In the genomic region with DNA sequence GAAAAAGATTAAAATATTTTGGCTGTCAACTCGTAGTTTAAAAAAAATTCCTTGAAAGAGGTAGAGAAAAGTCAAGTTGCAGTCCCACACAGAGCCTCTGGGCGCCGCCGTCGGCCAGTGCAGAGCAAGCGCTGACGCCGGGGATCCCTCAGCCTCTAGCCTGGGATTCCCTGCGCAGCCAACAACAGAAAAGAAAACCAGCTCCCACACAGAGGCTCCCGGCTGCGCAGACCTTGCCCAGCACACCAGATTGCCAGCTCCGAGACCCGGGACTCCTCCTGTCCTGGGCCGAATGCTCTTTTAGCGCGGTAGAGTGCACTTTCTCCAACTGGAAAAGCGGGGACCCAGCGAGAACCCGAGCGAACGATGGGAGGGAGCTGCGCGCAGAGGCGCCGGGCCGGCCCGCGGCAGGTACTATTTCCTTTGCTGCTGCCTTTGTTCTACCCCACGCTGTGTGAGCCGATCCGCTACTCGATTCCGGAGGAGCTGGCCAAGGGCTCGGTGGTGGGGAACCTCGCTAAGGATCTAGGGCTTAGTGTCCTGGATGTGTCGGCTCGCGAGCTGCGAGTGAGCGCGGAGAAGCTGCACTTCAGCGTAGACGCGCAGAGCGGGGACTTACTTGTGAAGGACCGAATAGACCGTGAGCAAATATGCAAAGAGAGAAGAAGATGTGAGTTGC, we compare ENCODE assay signal across 8 cellular contexts. TPM values are rescaled to one million over a fixed set of nuclear protein-coding genes. Genes with fewer than 3 reads are reported as not detected.
DNase-seq lines count a peak whose midpoint lies in the region; ATAC-seq and TF ChIP-seq lines count a peak whose summit lies in the region.
"Not testable (repeated sequence)": the region's sequence is repeated elsewhere in the genome, so short reads cannot be mapped to it uniquely, and the experiment has no call there.

Gene PCDHGB7 (plus strand): TSS at position 184 of the 679 bp plus-strand sequence. CDS start 183 bp downstream, at position 367.

- H3K9ac ChIP-seq in muscle layer of colon (ENCODE audit: low read length), result not testable (repeated sequence)

- peak; percentile 91 for TF ChIP-seq CTCF in foreskin keratinocyte (conservative IDR thresholded peaks at IDR 0.05)

- ATAC-seq in GM21515 (IDR thresholded peaks at IDR 0.05; ENCODE audit: unreplicated experiment) (peak; percentile 82), HG03558 (IDR thresholded peaks at IDR 0.05; ENCODE audit: extremely low read depth, unreplicated experiment) (peak; percentile 39), foreskin keratinocyte (peak; percentile 85)

- H3K4me1 ChIP-seq in foreskin keratinocyte; muscle layer of colon (ENCODE audit: insufficient read depth, low read length): not testable (repeated sequence)

- peak within 1 kb of the TSS; percentile 39 to 47 for H3K4me3 ChIP-seq in muscle layer of colon (ENCODE audit: low read depth in 1 of 2, low read length in 2 of 2)

- not testable (repeated sequence) for H3K27ac ChIP-seq in foreskin keratinocyte; muscle layer of colon (ENCODE audit: low read depth, low read length)

- DNase-seq in DMS53 treated with DMSO at 0.1 percent for 48 hours (lab: John Stamatoyannopoulos, UW; ENCODE audit: unreplicated experiment) (peak; percentile 67), RPMI8226 (peak; percentile 55), foreskin keratinocyte (peak; percentile 40 to 69)
- DNase-seq in activated naive CD4-positive, alpha-beta T cell treated with anti-CD3 and anti-CD28 coated beads, Interleukin-2, amount 50 U/mL, for 16 hours, result peak; percentile 43
- DNase-seq in stimulated activated naive CD4-positive, alpha-beta T cell treated with Interleukin-2 at 50 U/mL for 16 hours (lab: John Stamatoyannopoulos, UW), result peak; percentile 30

- peaks cover 74% of the 10 kb centered on the region for H3K9me3 ChIP-seq in muscle layer of colon (ENCODE audit: low read length)

- not testable (repeated sequence) for H3K36me3 ChIP-seq in muscle layer of colon (ENCODE audit: insufficient read depth, low read length)

- peaks cover 53% of the 10 kb centered on the region for H3K27me3 ChIP-seq in foreskin keratinocyte
- not testable (repeated sequence) for H3K27me3 ChIP-seq in muscle layer of colon (ENCODE audit: control insufficient read depth in 1 of 2, insufficient read depth in 2 of 2, low read length in 2 of 2)

RNA-seq across cellular contexts. Expression of gene PCDHGB7, which starts in this region (rescaled TPM):
- total RNA-seq in foreskin keratinocyte, result 0.46 and 1.1 TPM in 2 replicates
- 0.07 and 0.26 TPM in 2 replicates for polyA plus RNA-seq in foreskin keratinocyte
